ENCODE assay signal across 8 cellular contexts in genomic region chr7:106022193-106022821, GRCh38. TPM values are rescaled to one million over a fixed set of nuclear protein-coding genes. Genes with fewer than 3 reads are reported as not detected.
A peak's percentile ranks its signal among the peaks of the same experiment; 100 is the strongest.
DNase-seq lines count a peak whose midpoint lies in the region; ATAC-seq and TF ChIP-seq lines count a peak whose summit lies in the region.

No MANE protein-coding gene starts in this region.

- H3K36me3 ChIP-seq in BLaER1 treated with 17β-estradiol and CSF1 and Interleukin-3, amounts not matched to agents 10 nM and 100 nM, result no peaks in the 10 kb centered on the region

- no peak for TF ChIP-seq CTCF in GM10248 (IDR thresholded peaks at IDR 0.05; ENCODE audit: control extremely low read depth, extremely low read depth, low read depth, missing control alignments)

- WGBS in right cardiac atrium, result 77% methylated on average over 8 of the region's 8 CpGs

- H3K27ac ChIP-seq in BLaER1 treated with 17β-estradiol and CSF1 and Interleukin-3, amounts not matched to agents 10 nM and 100 nM, result no peak overlapping the region
- H3K27ac ChIP-seq in right cardiac atrium (ENCODE audit: low read length), result no peak overlapping the region

- H3K4me1 ChIP-seq in BLaER1 treated with 17β-estradiol and CSF1 and Interleukin-3, amounts not matched to agents 10 nM and 100 nM, result peaks cover 29 to 45% (median 39%) of the 10 kb centered on the region in 10 experiments
- H3K4me1 ChIP-seq in right cardiac atrium (ENCODE audit: control insufficient read depth, insufficient read depth, low read length), result no peaks in the 10 kb centered on the region

- H3K9ac ChIP-seq in BLaER1 treated with 17β-estradiol and CSF1 and Interleukin-3, amounts not matched to agents 10 nM and 100 nM, result no peak overlapping the region

- CTCF ChIA-PET in GM10248 (lab: Yijun Ruan, JAX), result interaction anchor here (1.2 kb wide), 1 partner anchor 9 kb away, joined by 3 read pairs; no protein-coding TSS in a partner anchor

- intact Hi-C loops in right cardiac atrium (cut with DNase I), result no loop called here

- peaks cover 76 to 97% (median 96%) of the 10 kb centered on the region in 11 experiments for H3K27me3 ChIP-seq in BLaER1 treated with 17β-estradiol and CSF1 and Interleukin-3, amounts not matched to agents 10 nM and 100 nM
- no peaks in the 10 kb centered on the region for H3K27me3 ChIP-seq in right cardiac atrium (ENCODE audit: control insufficient read depth, insufficient read depth)

- peak; percentile 69 for ATAC-seq in GM21576 (IDR thresholded peaks at IDR 0.05; ENCODE audit: unreplicated experiment)
- no peak for ATAC-seq in right cardiac atrium

- peak overlapping the region; percentile 76 to 89 (median 81) for H3K4me2 ChIP-seq in BLaER1 treated with 17β-estradiol and CSF1 and Interleukin-3, amounts not matched to agents 10 nM and 100 nM

- POLR2A ChIA-PET in GM10248 (lab: Yijun Ruan, JAX), result no interaction called here

- H3K9me3 ChIP-seq in BLaER1 treated with 17β-estradiol and CSF1 and Interleukin-3, amounts not matched to agents 10 nM and 100 nM (replicated peaks in 1 of 11), result peaks cover 0 to 7% (median 0%) of the 10 kb centered on the region in 11 experiments; a peak in 2 of 22 replicates
- H3K9me3 ChIP-seq in right cardiac atrium (ENCODE audit: control insufficient read depth, low read length), result no peaks in the 10 kb centered on the region

- no peak overlapping the region for H3K4me3 ChIP-seq in BLaER1 treated with 17β-estradiol and CSF1 and Interleukin-3, amounts not matched to agents 10 nM and 100 nM
- H3K4me3 ChIP-seq in right cardiac atrium (ENCODE audit: low read length), result no peak overlapping the region

- DNase-seq in NCI-H69 (lab: John Stamatoyannopoulos, UW), result peak; percentile 64
- peak in 3 of 4 experiments; percentile 7 to 69 (median 61) for DNase-seq in activated naive CD4-positive, alpha-beta T cell (lab: John Stamatoyannopoulos, UW)
- peak; percentile 57 for DNase-seq in stimulated activated CD8-positive, alpha-beta memory T cell treated with anti-CD3 and anti-CD28 coated beads, Interleukin-12 subunit alpha, Interleukin-12 subunit beta, amount 100 ng/mL, for 1 hour (ENCODE audit: low read depth)
- DNase-seq in right cardiac atrium, result no peak
- no peak for DNase-seq in NCI-H1105 treated with DMSO at 0.1 percent for 48 hours (lab: John Stamatoyannopoulos, UW)
- DNase-seq in GM10248 (ENCODE audit: extremely low spot score), result no peak

- peaks cover 0 to 38% (median 22%) of the 10 kb centered on the region in 11 experiments; a peak in 14 of 22 replicates for H4K20me1 ChIP-seq in BLaER1 treated with 17β-estradiol and CSF1 and Interleukin-3, amounts not matched to agents 10 nM and 100 nM

RNA-seq across cellular contexts. Expression of gene CDHR3, which starts 59.2 kb away (rescaled TPM):
- total RNA-seq in right cardiac atrium, result under 1 TPM; 0.45 to 0.85 (median 0.62) TPM
- polyA plus RNA-seq in right cardiac atrium, result 0.86 TPM

Comparison
In these comparisons a context has a peak if more than half of its experiments do, and no peak if none do; other contexts are left out.
1. DNase-seq: peak in NCI-H69 (single experiment), activated naive CD4-positive, alpha-beta T cell (3 of 4) and stimulated activated CD8-positive, alpha-beta memory T cell treated with anti-CD3 and anti-CD28 coated beads, Interleukin-12 subunit alpha, Interleukin-12 subunit beta, amount 100 ng/mL, for 1 hour (single experiment); none in right cardiac atrium (0 of 3), NCI-H1105 treated with DMSO at 0.1 percent for 48 hours (single experiment) and GM10248 (single experiment).